In genomic region chr6:111888928-111889696, GRCh38 we compare ENCODE assay signal across 9 cellular contexts. TPM values are rescaled to one million over a fixed set of nuclear protein-coding genes. Genes with fewer than 3 reads are reported as not detected.
A peak's percentile ranks its signal among the peaks of the same experiment; 100 is the strongest.
DNase-seq lines count a peak whose midpoint lies in the region; ATAC-seq and TF ChIP-seq lines count a peak whose summit lies in the region.
"Had no signal": no experiment of that assay in that cellular context is flagged by ENCODE, and none has a peak within 500 bp of the region (broad histone marks: within the 10 kb centered on the region; RNA-seq: fewer than 3 reads in every experiment).

No MANE protein-coding gene starts in this region.

- H2BK5ac ChIP-seq in mesendoderm (ENCODE audit: low read length): no peak overlapping the region

- H3K4me3 ChIP-seq in A673 (ENCODE audit: low read depth, low read length, poor library complexity, severe bottlenecking) (peak overlapping the region; percentile 12), ectodermal cell (ENCODE audit: insufficient read depth, low read depth, low read length) (peak overlapping the region; percentile 0), mesendoderm (ENCODE audit: low read length) (no peak overlapping the region), MM.1S (ENCODE audit: low read length) (no peak overlapping the region)

- no peak for TF ChIP-seq CTCF in A673 (conservative IDR thresholded peaks at IDR 0.05; ENCODE audit: low read depth, low read length)
- no peak for TF ChIP-seq CTCF in MM.1S (IDR thresholded peaks at IDR 0.05; ENCODE audit: low read length)

- no peaks in the 10 kb centered on the region for H3K9me2 ChIP-seq in MM.1S (replicated peaks; ENCODE audit: insufficient read depth, low read length)

- H2AK5ac ChIP-seq in mesendoderm (ENCODE audit: low read length): no peak overlapping the region

- H3F3A ChIP-seq in MM.1S (ENCODE audit: insufficient read depth, low read length): no peaks in the 10 kb centered on the region

- no peaks in the 10 kb centered on the region for H3K79me1 ChIP-seq in mesendoderm (ENCODE audit: low read length)

- no peak overlapping the region for H3K4ac ChIP-seq in mesendoderm (ENCODE audit: low read depth, low read length)

- peak overlapping the region; percentile 4 for H3K56ac ChIP-seq in mesendoderm (ENCODE audit: low read length)

- DNase-seq in A673 (ENCODE audit: low spot score) (peak; percentile 46), NCI-H146 treated with DMSO at 0.1 percent for 48 hours (lab: John Stamatoyannopoulos, UW; ENCODE audit: unreplicated experiment) (peak; percentile 89), mesendoderm (peak; percentile 81), MM.1S (no peak)
- no peak for DNase-seq in stimulated activated CD4-positive, alpha-beta T cell treated with anti-CD3 and anti-CD28 coated beads, Interleukin-4, amount 100 ng/mL, for 1 hour
- DNase-seq: cerebellar nuclear complex had no signal

- H2BK120ac ChIP-seq in mesendoderm (ENCODE audit: low read depth, low read length): no peak overlapping the region

- BruUV-seq in A673 (replicated peaks; lab: Mats Ljungman, UMichigan): no TSS peak

- no peaks in the 10 kb centered on the region for H3K36me3 ChIP-seq in A673 (ENCODE audit: insufficient read depth, low read length, poor library complexity, severe bottlenecking)
- no peaks in the 10 kb centered on the region for H3K36me3 ChIP-seq in ectodermal cell (ENCODE audit: control insufficient read depth, insufficient read depth, low read length)
- no peaks in the 10 kb centered on the region for H3K36me3 ChIP-seq in mesendoderm (ENCODE audit: control insufficient read depth, insufficient read depth, low read length)
- H3K36me3 ChIP-seq in MM.1S (replicated peaks; ENCODE audit: insufficient read depth, low read length): no peaks in the 10 kb centered on the region

- no peak overlapping the region for H2BK15ac ChIP-seq in mesendoderm (replicated peaks; ENCODE audit: low read depth)

- H3K9me3 ChIP-seq in A673 (ENCODE audit: low read depth, low read length, poor library complexity, severe bottlenecking): no peaks in the 10 kb centered on the region
- no peaks in the 10 kb centered on the region for H3K9me3 ChIP-seq in ectodermal cell (ENCODE audit: control insufficient read depth, low read length)
- no peaks in the 10 kb centered on the region for H3K9me3 ChIP-seq in MM.1S (replicated peaks; ENCODE audit: insufficient read depth, low read length)

- H3K9ac ChIP-seq in mesendoderm (ENCODE audit: low read length) (no peak overlapping the region), MM.1S (ENCODE audit: low read length) (no peak overlapping the region)

- H3K4me1 ChIP-seq in A673 (ENCODE audit: insufficient read depth, low read length, poor library complexity, severe bottlenecking): peaks cover 13% of the 10 kb centered on the region
- peaks cover 25% of the 10 kb centered on the region for H3K4me1 ChIP-seq in ectodermal cell (ENCODE audit: control insufficient read depth, insufficient read depth, low read length)
- H3K4me1 ChIP-seq in mesendoderm (ENCODE audit: control insufficient read depth, low read depth, low read length): no peaks in the 10 kb centered on the region
- no peaks in the 10 kb centered on the region for H3K4me1 ChIP-seq in MM.1S (ENCODE audit: low read length)

- H4K8ac ChIP-seq in mesendoderm (ENCODE audit: low read depth, low read length): no peak overlapping the region

- no peak overlapping the region for H3K27ac ChIP-seq in A673 (ENCODE audit: low read depth, low read length, poor library complexity, severe bottlenecking)
- peak overlapping the region; percentile 83 for H3K27ac ChIP-seq in ectodermal cell (ENCODE audit: insufficient read depth, low read depth, low read length, poor library complexity, severe bottlenecking)
- H3K27ac ChIP-seq in mesendoderm (ENCODE audit: low read depth, low read length): no peak overlapping the region
- H3K27ac ChIP-seq in MM.1S (ENCODE audit: low read length): no peak overlapping the region

- CTCF ChIA-PET in A673 (lab: Charles Lee): no interaction called here

- H2AFZ ChIP-seq in MM.1S (ENCODE audit: low read length): no peak overlapping the region

- POLR2A ChIA-PET in A673 (lab: Charles Lee; ENCODE audit: low non-redundant PET): no interaction called here

- H4K5ac ChIP-seq in mesendoderm (ENCODE audit: low read length): no peak overlapping the region

- no peaks in the 10 kb centered on the region for H3K27me3 ChIP-seq in A673 (replicated peaks; ENCODE audit: insufficient read depth, low read depth, low read length, poor library complexity)
- H3K27me3 ChIP-seq in ectodermal cell (ENCODE audit: control insufficient read depth, insufficient read depth, low read length, poor library complexity, severe bottlenecking): peaks cover 2% of the 10 kb centered on the region
- no peaks in the 10 kb centered on the region for H3K27me3 ChIP-seq in mesendoderm (ENCODE audit: insufficient read depth, low read length, poor library complexity)
- no peaks in the 10 kb centered on the region for H3K27me3 ChIP-seq in MM.1S (replicated peaks; ENCODE audit: insufficient read depth, low read length)

- no peaks in the 10 kb centered on the region for H4K20me1 ChIP-seq in MM.1S (ENCODE audit: insufficient read depth, low read length)

- WGBS in ectodermal cell, 2 experiments: 0% methylated on average over 9 to 10 of the region's 10 CpGs
- no CpG with 5 or more reads among the region's 10 CpGs for WGBS in mesendoderm (ENCODE audit: extremely low coverage, insufficient coverage, low lambda C conversion rate)

- no peak overlapping the region for H3K23ac ChIP-seq in mesendoderm (ENCODE audit: low read length)

- intact Hi-C loops in A673 (cut with micrococcal nuclease; ENCODE audit: unreplicated experiment): loop anchor here (10.0 kb wide), 1 partner anchor 164 kb away; no protein-coding TSS in a partner anchor

- no peak overlapping the region for H3K18ac ChIP-seq in mesendoderm (ENCODE audit: low read length)

- ATAC-seq in GM21526 (IDR thresholded peaks at IDR 0.05; ENCODE audit: low FRiP score, unreplicated experiment) (no peak), HG03342 (IDR thresholded peaks at IDR 0.05; ENCODE audit: unreplicated experiment) (no peak)

- H3K4me2 ChIP-seq in mesendoderm (ENCODE audit: low read length): no peak overlapping the region
- H3K4me2 ChIP-seq in MM.1S (ENCODE audit: low read depth, low read length): no peak overlapping the region

- H3K79me2 ChIP-seq in mesendoderm (ENCODE audit: control insufficient read depth, insufficient read depth, low read length): no peaks in the 10 kb centered on the region
- no peaks in the 10 kb centered on the region for H3K79me2 ChIP-seq in MM.1S (ENCODE audit: low read length)

RNA-seq across cellular contexts. Expression of gene FYN, which starts 15.9 kb away (rescaled TPM):
- total RNA-seq in A673 (2021): 34.3 and 46.7 TPM in 2 replicates
- 174 TPM for polyA plus RNA-seq in ectodermal cell (2013, experiment 1 of 4)
- polyA plus RNA-seq in ectodermal cell (2013, experiment 2 of 4): 163 TPM
- polyA plus RNA-seq in ectodermal cell (2013, experiment 3 of 4): 134 TPM
- polyA plus RNA-seq in ectodermal cell (2013, experiment 4 of 4): 143 TPM
- 58.5 TPM for polyA plus RNA-seq in mesendoderm (2013, experiment 1 of 2)
- 59.6 TPM for polyA plus RNA-seq in mesendoderm (2013, experiment 2 of 2)

Comparison
In these comparisons a context has a peak if more than half of its experiments do, and no peak if none do; other contexts are left out.
1. DNase-seq: peak in A673 (single experiment), NCI-H146 treated with DMSO at 0.1 percent for 48 hours (single experiment) and mesendoderm (single experiment); none in stimulated activated CD4-positive, alpha-beta T cell treated with anti-CD3 and anti-CD28 coated beads, Interleukin-4, amount 100 ng/mL, for 1 hour (single experiment) and MM.1S (single experiment).
2. H3K4me3 ChIP-seq: peak in A673 (single experiment) and ectodermal cell (single experiment); none in mesendoderm (single experiment) and MM.1S (single experiment).